Comparison of ENCODE assay signal across 1 cellular context in the genomic region with DNA sequence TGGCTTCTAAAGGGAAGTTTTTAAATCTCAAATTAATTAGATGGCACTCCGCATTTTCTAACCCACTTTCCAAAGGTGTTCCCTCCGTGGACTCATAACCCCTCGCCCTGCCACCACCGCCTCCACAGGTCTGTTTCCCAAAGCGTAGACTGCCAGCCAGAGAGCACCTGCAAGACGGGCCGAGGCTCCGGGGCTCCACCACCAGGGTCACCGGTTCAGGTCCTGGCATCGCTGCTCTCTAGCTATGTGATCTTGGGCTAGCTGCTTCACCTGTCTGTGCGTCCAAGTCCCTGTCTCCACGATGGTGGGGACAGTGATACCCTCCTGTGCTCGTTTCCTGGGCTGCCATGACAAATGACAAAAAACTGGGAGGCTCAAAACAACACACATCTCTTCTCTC.
TF ChIP-seq lines count a peak whose summit lies in the region.

No MANE protein-coding gene starts in this region.

TF ChIP-seq in H1, 55 proteins besides CTCF, POLR2A, EP300 and RAD21:
- no peak for TF ChIP-seq SIN3A (conservative IDR thresholded peaks at IDR 0.05 in 1 of 2, IDR thresholded peaks at IDR 0.05 in 1 of 2; ENCODE audit: low read depth in 1 of 2, low read length in 2 of 2)
- TF ChIP-seq, protein P1, sequence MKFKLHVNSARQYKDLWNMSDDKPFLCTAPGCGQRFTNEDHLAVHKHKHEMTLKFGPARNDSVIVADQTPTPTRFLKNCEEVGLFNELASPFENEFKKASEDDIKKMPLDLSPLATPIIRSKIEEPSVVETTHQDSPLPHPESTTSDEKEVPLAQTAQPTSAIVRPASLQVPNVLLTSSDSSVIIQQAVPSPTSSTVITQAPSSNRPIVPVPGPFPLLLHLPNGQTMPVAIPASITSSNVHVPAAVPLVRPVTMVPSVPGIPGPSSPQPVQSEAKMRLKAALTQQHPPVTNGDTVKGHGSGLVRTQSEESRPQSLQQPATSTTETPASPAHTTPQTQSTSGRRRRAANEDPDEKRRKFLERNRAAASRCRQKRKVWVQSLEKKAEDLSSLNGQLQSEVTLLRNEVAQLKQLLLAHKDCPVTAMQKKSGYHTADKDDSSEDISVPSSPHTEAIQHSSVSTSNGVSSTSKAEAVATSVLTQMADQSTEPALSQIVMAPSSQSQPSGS (IDR thresholded peaks at IDR 0.05; ENCODE audit: low read length), result no peak
- TF ChIP-seq TBP (IDR thresholded peaks at IDR 0.05; ENCODE audit: low read depth, low read length), result no peak
- no peak for TF ChIP-seq CBX8 (IDR thresholded peaks at IDR 0.05; ENCODE audit: borderline replicate concordance, low read depth, low read length)
- no peak for TF ChIP-seq NRF1 (IDR thresholded peaks at IDR 0.05; ENCODE audit: low read depth, low read length)
- TF ChIP-seq CBX5 (IDR thresholded peaks at IDR 0.05; ENCODE audit: low read depth, low read length), result no peak
- TF ChIP-seq POLR2AphosphoS5 (IDR thresholded peaks at IDR 0.05; ENCODE audit: low read depth, low read length), result no peak
- no peak for TF ChIP-seq KDM4A (IDR thresholded peaks at IDR 0.05; ENCODE audit: low read depth, low read length, severe bottlenecking)
- TF ChIP-seq BACH1 (IDR thresholded peaks at IDR 0.05; ENCODE audit: low read length), result no peak
- TF ChIP-seq, protein P2, sequence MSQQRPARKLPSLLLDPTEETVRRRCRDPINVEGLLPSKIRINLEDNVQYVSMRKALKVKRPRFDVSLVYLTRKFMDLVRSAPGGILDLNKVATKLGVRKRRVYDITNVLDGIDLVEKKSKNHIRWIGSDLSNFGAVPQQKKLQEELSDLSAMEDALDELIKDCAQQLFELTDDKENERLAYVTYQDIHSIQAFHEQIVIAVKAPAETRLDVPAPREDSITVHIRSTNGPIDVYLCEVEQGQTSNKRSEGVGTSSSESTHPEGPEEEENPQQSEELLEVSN (IDR thresholded peaks at IDR 0.05), result no peak
- TF ChIP-seq KDM1A (IDR thresholded peaks at IDR 0.05; ENCODE audit: borderline replicate concordance, low read length), result no peak
- TF ChIP-seq SIX5 (IDR thresholded peaks at IDR 0.05; ENCODE audit: low read depth, low read length), result no peak
- TF ChIP-seq RNF2 (IDR thresholded peaks at IDR 0.05; ENCODE audit: borderline replicate concordance, low read depth, low read length, missing control alignments, poor library complexity, severe bottlenecking), result no peak
- no peak for TF ChIP-seq ASH2L (IDR thresholded peaks at IDR 0.05; ENCODE audit: low read length)
- no peak for TF ChIP-seq HDAC6 (IDR thresholded peaks at IDR 0.05; ENCODE audit: low read depth, low read length)
- TF ChIP-seq GTF2F1 (IDR thresholded peaks at IDR 0.05; ENCODE audit: borderline replicate concordance, low read depth, low read length), result no peak
- TF ChIP-seq SP1 (IDR thresholded peaks at IDR 0.05; ENCODE audit: low read depth, low read length), result no peak
